In the genomic region with DNA sequence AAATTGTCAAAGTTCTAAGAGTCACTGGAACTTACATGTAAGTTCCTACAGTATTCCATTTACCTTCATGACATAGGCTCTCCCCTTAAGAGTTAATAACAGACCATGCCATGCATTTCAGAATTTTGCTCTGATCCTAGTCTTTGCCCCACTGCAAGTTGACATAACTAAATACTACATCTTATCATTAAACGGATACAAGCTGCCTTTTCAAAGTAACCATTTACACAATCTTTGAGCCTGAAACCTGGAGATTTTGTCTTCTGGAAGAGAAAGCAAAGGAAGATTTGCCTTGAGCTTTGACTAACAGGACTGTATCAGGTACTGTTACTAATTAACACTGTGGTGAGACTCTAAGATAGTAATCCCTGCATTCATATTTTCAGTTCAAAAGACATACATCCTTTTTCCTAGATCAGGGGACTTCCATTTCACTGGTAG, we compare ENCODE assay signal across 28 cellular contexts. TPM values are rescaled to one million over a fixed set of nuclear protein-coding genes. Genes with fewer than 3 reads are reported as not detected.
DNase-seq lines count a peak whose midpoint lies in the region; ATAC-seq lines count a peak whose summit lies in the region.
"Had no signal": no experiment of that assay in that cellular context is flagged by ENCODE, and none has a peak within 500 bp of the region (broad histone marks: within the 10 kb centered on the region; RNA-seq: fewer than 3 reads in every experiment).

No MANE protein-coding gene starts in this region.

- H3K4ac ChIP-seq in neuronal stem cell (ENCODE audit: low read length): no peak overlapping the region

- no peak overlapping the region for H3K4me3 ChIP-seq in neuronal stem cell (ENCODE audit: low read length in 2 of 2)
- H3K4me3 ChIP-seq: prostate gland, smooth muscle cell, uterus had no signal

- no peak overlapping the region for H2BK15ac ChIP-seq in neuronal stem cell (ENCODE audit: low read length)

- H3K27me3 ChIP-seq in neuronal stem cell (ENCODE audit: control insufficient read depth in 3 of 3, insufficient read depth in 3 of 3, low read depth in 1 of 3, low read length in 3 of 3): no peaks in the 10 kb centered on the region
- H3K27me3 ChIP-seq: uterus had no signal

- H3K23ac ChIP-seq in neuronal stem cell (ENCODE audit: low read depth, low read length, poor library complexity): no peak overlapping the region

- no peak overlapping the region for H2AK5ac ChIP-seq in neuronal stem cell (ENCODE audit: low read depth, low read length)

- no peaks in the 10 kb centered on the region for H3K36me3 ChIP-seq in neuronal stem cell (replicated peaks in 1 of 2; ENCODE audit: control insufficient read depth in 2 of 2, insufficient read depth in 2 of 2, low read length in 2 of 2)
- H3K36me3 ChIP-seq: prostate gland, uterus had no signal

- no peaks in the 10 kb centered on the region for H3K9me3 ChIP-seq in neuronal stem cell (replicated peaks in 1 of 2; ENCODE audit: control insufficient read depth in 2 of 2, insufficient read depth in 1 of 2, low read depth in 1 of 2, low read length in 2 of 2)
- H3K9me3 ChIP-seq: prostate gland, uterus had no signal

- no peak overlapping the region for H4K8ac ChIP-seq in neuronal stem cell (ENCODE audit: low read depth, low read length)

- DNase-seq in renal cortical epithelial cell (ENCODE audit: low read depth) (peak; percentile 25), neuronal stem cell (ENCODE audit: low spot score) (no peak), NCI-H2196 treated with DMSO at 0.1 percent for 48 hours (lab: John Stamatoyannopoulos, UW; ENCODE audit: unreplicated experiment) (no peak)
- DNase-seq: activated CD8-positive, alpha-beta T cell treated with anti-CD3 and anti-CD28 coated beads for 36 hours; activated naive CD8-positive, alpha-beta T cell treated with anti-CD3 and anti-CD28 coated beads, Interleukin-2, amount 10 ng/mL, durations not matched to agents 7 days and 5 days; cortex of kidney; H9; hypothalamus; kidney; midbrain; NCI-H1092; NCI-H2081 treated with DMSO at 0.1 percent for 48 hours; NCI-H526 treated with DMSO at 0.1 percent for 48 hours; nephron progenitor cell; SIG-M5; stimulated activated CD4-positive, alpha-beta T cell treated with anti-CD3 and anti-CD28 coated beads, Interleukin-4, amount 100 ng/mL, for 4 hours; substantia nigra; uterus had no signal

- ATAC-seq in GM19452 (IDR thresholded peaks at IDR 0.05; ENCODE audit: unreplicated experiment) (peak; percentile 72), HG02759 (IDR thresholded peaks at IDR 0.05; ENCODE audit: unreplicated experiment) (peak; percentile 80), HG03457 (IDR thresholded peaks at IDR 0.05; ENCODE audit: unreplicated experiment) (peak; percentile 82), GM18868 (IDR thresholded peaks at IDR 0.05; ENCODE audit: unreplicated experiment) (no peak)
- ATAC-seq: activated CD8-positive, alpha-beta T cell treated with anti-CD3 and anti-CD28 coated beads for 36 hours had no signal

- no peak overlapping the region for H3K27ac ChIP-seq in neuronal stem cell (replicated peaks; ENCODE audit: low read length)
- H3K27ac ChIP-seq: KMS-11, prostate gland, uterus, VCaP had no signal

- H2BK120ac ChIP-seq in neuronal stem cell (ENCODE audit: low read depth, low read length): no peak overlapping the region

- no peaks in the 10 kb centered on the region for H3K79me1 ChIP-seq in neuronal stem cell (ENCODE audit: low read depth, low read length)

- no peak overlapping the region for H2AFZ ChIP-seq in neuronal stem cell (ENCODE audit: low read length)

- no CpG with 5 or more reads among the region's 1 CpG for WGBS in neuronal stem cell (ENCODE audit: extremely low coverage in 2 of 2, insufficient read length in 2 of 2, insufficient replicate concordance in 1 of 2), 2 donors

- no peak overlapping the region for H3K18ac ChIP-seq in neuronal stem cell (ENCODE audit: low read length)

- no peak overlapping the region for H3K9ac ChIP-seq in neuronal stem cell (ENCODE audit: low read depth, low read length, poor library complexity)
- H3K9ac ChIP-seq: KMS-11 had no signal

- H2BK5ac ChIP-seq in neuronal stem cell (ENCODE audit: low read length): no peak overlapping the region

- no peak overlapping the region for H3K4me2 ChIP-seq in neuronal stem cell (ENCODE audit: insufficient read depth, low read length, poor library complexity, severe bottlenecking)
- H3K4me2 ChIP-seq: KMS-11, smooth muscle cell had no signal

- H4K91ac ChIP-seq in neuronal stem cell (ENCODE audit: low read depth, low read length, poor library complexity): no peak overlapping the region

- no peak overlapping the region for H3K14ac ChIP-seq in neuronal stem cell (ENCODE audit: low read length)

- H3K4me1 ChIP-seq in neuronal stem cell (ENCODE audit: control insufficient read depth in 2 of 2, insufficient read depth in 1 of 2, low read depth in 1 of 2, low read length in 2 of 2): peaks cover 0 to 4% of the 10 kb centered on the region in 2 donors
- H3K4me1 ChIP-seq: prostate gland, uterus had no signal

- no peak overlapping the region for H2BK12ac ChIP-seq in neuronal stem cell (ENCODE audit: low read length)

RNA-seq across cellular contexts. Expression of a gene that starts 9.3 kb away (rescaled TPM):
- total RNA-seq in renal cortical epithelial cell: not detected in 2 replicates
- not detected for polyA plus RNA-seq in neuronal stem cell (2013, experiment 1 of 2)
- not detected for polyA plus RNA-seq in neuronal stem cell (2013, experiment 2 of 2)
- total RNA-seq: activated CD8-positive, alpha-beta T cell treated with anti-CD3 and anti-CD28 coated beads for 36 hours; activated naive CD8-positive, alpha-beta T cell treated with anti-CD3 and anti-CD28 coated beads, Interleukin-2, amount 10 ng/mL, durations not matched to agents 7 days and 5 days; Daoy; kidney; prostate gland; smooth muscle cell; T-helper 1 cell treated with Interleukin-12 subunit alpha and Interleukin-12 subunit beta and Interleukin-4 antibody, amounts not matched to agents 30 ng/mL and 1 ng/mL, for 36 hours; uterus had no signal
- polyA plus RNA-seq: smooth muscle cell had no signal
